ENCODE assay signal across 8 cellular contexts in the genomic region with DNA sequence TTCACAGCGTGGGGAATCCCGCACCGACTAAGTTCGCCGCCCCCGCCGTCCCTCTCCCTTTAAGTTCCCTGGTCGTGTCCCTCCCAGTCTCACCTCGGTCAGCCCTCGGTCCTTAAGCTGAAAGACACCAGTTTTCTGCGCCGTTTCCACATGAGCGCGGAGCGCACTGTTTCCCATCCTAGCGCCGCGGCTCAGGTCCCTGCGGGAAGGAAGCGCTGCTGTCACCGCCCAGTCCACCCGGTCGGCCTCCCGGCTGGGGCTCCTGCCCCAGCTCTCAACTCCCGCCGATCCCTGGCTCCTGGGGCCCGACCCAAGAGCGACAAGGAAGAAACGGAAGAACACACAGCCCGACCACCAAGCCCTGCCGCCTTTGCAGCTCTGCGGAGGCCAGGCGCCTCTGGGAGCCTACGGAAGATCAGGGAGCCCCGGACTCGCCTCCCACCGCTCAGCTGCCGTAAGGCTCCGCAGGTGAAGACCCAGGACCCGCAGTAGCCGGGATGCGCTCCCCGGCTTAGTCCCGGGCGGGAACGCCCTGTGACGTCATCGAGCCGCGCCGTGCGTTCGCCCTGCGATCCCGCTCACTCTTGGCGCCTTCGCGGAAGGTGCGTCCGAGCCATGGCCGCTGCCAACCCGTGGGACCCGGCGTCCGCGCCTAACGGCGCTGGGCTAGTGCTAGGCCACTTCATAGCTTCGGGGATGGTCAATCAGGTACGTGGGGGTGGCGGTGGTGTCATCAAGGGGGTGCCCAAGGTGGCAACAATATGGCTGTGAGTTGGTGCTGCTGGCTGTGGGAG. TPM values are rescaled to one million over a fixed set of nuclear protein-coding genes. Genes with fewer than 3 reads are reported as not detected.
DNase-seq lines count a peak whose midpoint lies in the region; ATAC-seq and TF ChIP-seq lines count a peak whose summit lies in the region.

Gene HAUS2, plus strand, starts transcription at position 581 of the 794 bp plus-strand sequence. Its CDS starts 35 bp downstream, at position 616.
Gene LRRC57, minus strand, starts transcription at position 536 of the 794 bp plus-strand sequence. Its CDS starts 359 bp downstream, at position 177.

- POLR2A ChIA-PET in Caco-2 (lab: Charles Lee) = interaction anchor here (0.5 to 1.6 kb wide), 5 partner anchors 27 to 280 kb away, joined by 3 to 8 read pairs (median 3); partner anchors contain the start of gene STARD9

- DNase-seq in Caco-2 (peak; percentile 88 to 93), OCI-M1 (lab: John Stamatoyannopoulos, UW) (peak; percentile 90), activated T-cell treated with anti-CD3 and anti-CD28 coated beads for 48 hours (ENCODE audit: low read depth) (peak; percentile 87), erythroblast (lab: John Stamatoyannopoulos, UW) (peak; percentile 92 to 95)
- peak; percentile 77 to 79 for DNase-seq in stimulated activated CD8-positive, alpha-beta memory T cell treated with anti-CD3 and anti-CD28 coated beads, Interleukin-4, amount 100 ng/mL, for 4 hours (ENCODE audit: low read depth in 2 of 2, low spot score in 1 of 2)

- no peaks in the 10 kb centered on the region for H3K27me3 Mint-ChIP-seq in Caco-2 (ENCODE audit: insufficient read depth, unreplicated experiment)

- H3K9me3 ChIP-seq in Caco-2 = no peaks in the 10 kb centered on the region
- no peaks in the 10 kb centered on the region for H3K9me3 ChIP-seq in HUES48 (ENCODE audit: control insufficient read depth, insufficient read depth, low read length)
- no peaks in the 10 kb centered on the region for H3K9me3 ChIP-seq in mucosa of rectum (ENCODE audit: control insufficient read depth in 2 of 2, low read length in 2 of 2)

- TF ChIP-seq POLR2A in erythroblast (IDR thresholded peaks at IDR 0.05; ENCODE audit: low read length) = peak; percentile 97

- H3K9me3 Mint-ChIP-seq in Caco-2 (ENCODE audit: unreplicated experiment) = no peaks in the 10 kb centered on the region

- peaks cover 2% of the 10 kb centered on the region; the same call in 1 of the 2 replicates for H3K36me3 ChIP-seq in Caco-2 (ENCODE audit: control insufficient read depth, insufficient read depth, low read length)
- peaks cover 17% of the 10 kb centered on the region for H3K36me3 ChIP-seq in HUES48 (ENCODE audit: control insufficient read depth, insufficient read depth, low read length)
- H3K36me3 ChIP-seq in mucosa of rectum (ENCODE audit: control insufficient read depth in 2 of 2, insufficient read depth in 2 of 2, low read length in 2 of 2) = peaks cover 14 to 15% of the 10 kb centered on the region in 2 donors

- H3K4me3 Mint-ChIP-seq in Caco-2 (ENCODE audit: unreplicated experiment) = peak within 1 kb of the TSS; percentile 96

- ATAC-seq in GM21381 (IDR thresholded peaks at IDR 0.05; ENCODE audit: unreplicated experiment) = peak; percentile 88

- H3K27ac Mint-ChIP-seq in Caco-2 (ENCODE audit: unreplicated experiment) = peak within 1 kb of the TSS; percentile 99

- H3K36me3 Mint-ChIP-seq in Caco-2 (ENCODE audit: insufficient read depth, unreplicated experiment) = peaks cover 48% of the 10 kb centered on the region

- no TSS peak for BruUV-seq in Caco-2 (replicated peaks; lab: Mats Ljungman, UMichigan)

- intact Hi-C loops in Caco-2 (cut with micrococcal nuclease; ENCODE audit: unreplicated experiment) = loop anchor here (1.0 to 2.0 kb wide), 2 partner anchors 27 to 54 kb away; partner anchors contain the start of genes SNAP23 and STARD9

- H3K9ac ChIP-seq in HUES48 (ENCODE audit: low read depth, low read length) (peak within 1 kb of the TSS; percentile 92), mucosa of rectum (ENCODE audit: low read depth in 1 of 2, low read length in 2 of 2) (peak within 1 kb of the TSS; percentile 92 to 99)

- TF ChIP-seq CTCF in Caco-2 (IDR thresholded peaks at IDR 0.05; ENCODE audit: insufficient read depth in 1 of 2, low read depth in 1 of 2, low read length in 1 of 2, severe bottlenecking in 1 of 2, unreplicated experiment in 1 of 2) = no peak

- H3K4me1 ChIP-seq in Caco-2 = no peaks in the 10 kb centered on the region
- 0 out of 2 replicates have a peak, but pooled peaks cover 7% of the 10 kb centered on the region for H3K4me1 ChIP-seq in HUES48 (ENCODE audit: control insufficient read depth, insufficient read depth, low read length)
- H3K4me1 ChIP-seq in mucosa of rectum (ENCODE audit: control insufficient read depth in 2 of 2, insufficient read depth in 2 of 2, low read length in 2 of 2) = peaks cover 12% of the 10 kb centered on the region in 2 donors

- peak within 1 kb of the TSS; percentile 63 for H3K27ac ChIP-seq in HUES48 (ENCODE audit: low read depth, low read length)
- peak within 1 kb of the TSS; percentile 90 to 92 for H3K27ac ChIP-seq in mucosa of rectum (ENCODE audit: low read depth in 2 of 2, low read length in 2 of 2)

- no peaks in the 10 kb centered on the region for H3K27me3 ChIP-seq in Caco-2 (replicated peaks; ENCODE audit: control insufficient read depth, insufficient read depth, low read length)
- H3K27me3 ChIP-seq in HUES48 (ENCODE audit: control insufficient read depth, insufficient read depth, low read length) = no peaks in the 10 kb centered on the region
- no peaks in the 10 kb centered on the region for H3K27me3 ChIP-seq in mucosa of rectum (ENCODE audit: control insufficient read depth in 2 of 2, insufficient read depth in 2 of 2, low read length in 2 of 2)

- H3K4me1 Mint-ChIP-seq in Caco-2 (ENCODE audit: low read depth, unreplicated experiment) = peaks cover 28% of the 10 kb centered on the region

- CTCF ChIA-PET in Caco-2 (lab: Charles Lee) = interaction anchor here (0.6 to 1.1 kb wide), 2 partner anchors 43 to 828 kb away, joined by 4 read pairs; no protein-coding TSS in a partner anchor

- peak within 1 kb of the TSS; percentile 97 for H3K4me3 ChIP-seq in Caco-2 (ENCODE audit: low read depth, low read length)
- H3K4me3 ChIP-seq in HUES48 (ENCODE audit: low read depth, low read length) = peak within 1 kb of the TSS; percentile 94
- H3K4me3 ChIP-seq in mucosa of rectum (ENCODE audit: low read length in 2 of 2) = peak within 1 kb of the TSS; percentile 91 to 99

RNA-seq across cellular contexts. Expression of gene HAUS2, which starts in this region (rescaled TPM):
- total RNA-seq in Caco-2 (2022) = 35.7 and 36.9 TPM in 2 replicates

RNA-seq across cellular contexts. Expression of gene LRRC57, which starts in this region (rescaled TPM):
- 19.3 and 28.8 TPM in 2 replicates for total RNA-seq in Caco-2 (2022)

Comparison
In these comparisons a context has a peak if more than half of its experiments do, and no peak if none do; other contexts are left out.
1. Peak in every context shown above with its lines: DNase-seq, ATAC-seq, H3K4me3 ChIP-seq and H3K27ac ChIP-seq.